In genomic region chr6:89339565-89339964, GRCh38 we compare ENCODE assay signal across 1 cellular context.
A peak's percentile ranks its signal among the peaks of the same experiment; 100 is the strongest.
TF ChIP-seq lines count a peak whose summit lies in the region.

No MANE protein-coding gene starts in this region.

TF ChIP-seq in K562, 482 proteins besides CTCF, POLR2A, EP300 and RAD21 (continued from another document):
- TF ChIP-seq THRA (IDR thresholded peaks at IDR 0.05) = peak; percentile 56; the same call in 1 of the 2 replicates
- TF ChIP-seq GATA2 (CRISPR knock-in tag; IDR thresholded peaks at IDR 0.05) = no peak
- TF ChIP-seq DPF2 (IDR thresholded peaks at IDR 0.05) = peak; percentile 51; the same call in 1 of the 2 replicates
- no peak for TF ChIP-seq DIDO1 (tag; IDR thresholded peaks at IDR 0.05; ENCODE audit: low read depth)
- peak; percentile 81 for TF ChIP-seq JUND (IDR thresholded peaks at IDR 0.05; ENCODE audit: borderline replicate concordance, low read depth, low read length)
- peak; percentile 60; the same call in 1 of the 3 replicates for TF ChIP-seq JUND (tag; IDR thresholded peaks at IDR 0.05; ENCODE audit: borderline replicate concordance, low read depth, low read length)
- TF ChIP-seq PHB2 (IDR thresholded peaks at IDR 0.05; ENCODE audit: low read depth) = no peak
- TF ChIP-seq ATF3 (IDR thresholded peaks at IDR 0.05) = peak; percentile 61
- TF ChIP-seq ATF3 (CRISPR knock-in tag; conservative IDR thresholded peaks at IDR 0.05) = no peak
- TF ChIP-seq HMGXB4 (CRISPR knock-in tag; IDR thresholded peaks at IDR 0.05) = no peak
- peak; percentile 29; the same call in 1 of the 2 replicates for TF ChIP-seq VEZF1 (CRISPR knock-in tag; IDR thresholded peaks at IDR 0.05)
- TF ChIP-seq NFIC (IDR thresholded peaks at IDR 0.05) = no peak
- no peak for TF ChIP-seq KAT8 (IDR thresholded peaks at IDR 0.05; ENCODE audit: low read depth)
- peak; percentile 40 for TF ChIP-seq ARID1B (IDR thresholded peaks at IDR 0.05)
- TF ChIP-seq ZNF274 (IDR thresholded peaks at IDR 0.05; ENCODE audit: borderline replicate concordance, low read depth, low read length) = no peak
